ENCODE assay signal across 8 cellular contexts in genomic region chr21:42878678-42878992, GRCh38. TPM values are rescaled to one million over a fixed set of nuclear protein-coding genes. Genes with fewer than 3 reads are reported as not detected.
DNase-seq lines count a peak whose midpoint lies in the region; ATAC-seq and TF ChIP-seq lines count a peak whose summit lies in the region.

No MANE protein-coding gene starts in this region.

- TF ChIP-seq CTCF in ascending aorta (IDR thresholded peaks at IDR 0.05) (no peak), lower lobe of right lung (IDR thresholded peaks at IDR 0.05) (no peak)

- ATAC-seq in GM18870 (IDR thresholded peaks at IDR 0.05; ENCODE audit: unreplicated experiment), result peak; percentile 25
- peak; percentile 15 for ATAC-seq in HG03103 (IDR thresholded peaks at IDR 0.05; ENCODE audit: low read depth, unreplicated experiment)
- ATAC-seq in lower lobe of right lung, result peak; percentile 45 to 49
- no peak for ATAC-seq in aorta (ENCODE audit: low FRiP score)
- ATAC-seq in HG02885 (IDR thresholded peaks at IDR 0.05; ENCODE audit: poor library complexity, unreplicated experiment), result no peak

- peaks cover 0 to 15% of the 10 kb centered on the region in 2 donors for H3K4me1 ChIP-seq in ascending aorta
- peaks cover 20% of the 10 kb centered on the region for H3K4me1 ChIP-seq in lower lobe of right lung
- peaks cover 0 to 3% of the 10 kb centered on the region in 2 donors for H3K4me1 ChIP-seq in aorta (ENCODE audit: control insufficient read depth in 1 of 2, insufficient read depth in 2 of 2, low read length in 2 of 2)

- H3K4me3 ChIP-seq in ascending aorta, result peak overlapping the region; percentile 77 to 91
- H3K4me3 ChIP-seq in lower lobe of right lung, result peak overlapping the region; percentile 100
- peak overlapping the region; percentile 50 to 73 for H3K4me3 ChIP-seq in aorta (ENCODE audit: low read length in 2 of 2)

- 0% methylated on average over 15 of the region's 15 CpGs for WGBS in aorta, 2 donors

- H3K9me3 ChIP-seq in ascending aorta (no peaks in the 10 kb centered on the region), lower lobe of right lung (no peaks in the 10 kb centered on the region), aorta (ENCODE audit: control insufficient read depth, low read length) (no peaks in the 10 kb centered on the region)

- H3K36me3 ChIP-seq in ascending aorta (peaks cover 6 to 13% of the 10 kb centered on the region in 2 donors), lower lobe of right lung (peaks cover 30% of the 10 kb centered on the region), aorta (ENCODE audit: control insufficient read depth in 1 of 2, insufficient read depth in 2 of 2, low read length in 1 of 2) (no peaks in the 10 kb centered on the region)

- intact Hi-C loops in ascending aorta (cut with DNase I) (no loop called here), lower lobe of right lung (cut with DNase I) (no loop called here), aorta (cut with DNase I) (loop anchor here in 1 of 2 donors (2.0 kb wide), 1 partner anchor 14 kb away; the partner anchor contains the start of gene NDUFV3)

- H3K27me3 ChIP-seq in ascending aorta (no peaks in the 10 kb centered on the region), lower lobe of right lung (ENCODE audit: low read depth) (no peaks in the 10 kb centered on the region), aorta (ENCODE audit: control insufficient read depth in 1 of 2, insufficient read depth in 2 of 2, low read length in 1 of 2) (no peaks in the 10 kb centered on the region)

- H3K27ac ChIP-seq in ascending aorta (peak overlapping the region; percentile 85 to 93), lower lobe of right lung (peak overlapping the region; percentile 94), aorta (ENCODE audit: low read depth in 1 of 2, low read length in 2 of 2) (peak overlapping the region in 1 of 2 donors; percentile 74)

- no peak for DNase-seq in ascending aorta (ENCODE audit: low spot score in 2 of 2)
- DNase-seq in lower lobe of right lung, result no peak
- no peak for DNase-seq in aorta
- no peak for DNase-seq in GOT3 (lab: John Stamatoyannopoulos, UW)
- no peak for DNase-seq in SKM-1 treated with dmso at 0.1 percent for 144 hours (lab: John Stamatoyannopoulos, UW; ENCODE audit: unreplicated experiment)

RNA-seq across cellular contexts. Expression of gene WDR4, which starts 0.7 kb away (rescaled TPM):
- total RNA-seq in ascending aorta (51.9 TPM), lower lobe of right lung (17.1 TPM), aorta (10 to 100 TPM; 13.3 to 13.9 TPM)
- polyA plus RNA-seq in aorta, result 1 to 10 TPM; 2.5 to 3.4 TPM

RNA-seq across cellular contexts. Expression of gene NDUFV3, which starts 14.5 kb away (rescaled TPM):
- total RNA-seq in ascending aorta (60.7 TPM), lower lobe of right lung (35.7 TPM), aorta (10 to 100 TPM; 29.7 to 34.4 TPM)
- 10 to 100 TPM; 16.3 to 24.0 TPM for polyA plus RNA-seq in aorta

RNA-seq across cellular contexts. Expression of gene ERVH48-1, which starts 46.8 kb away (rescaled TPM):
- total RNA-seq in ascending aorta (not detected), lower lobe of right lung (not detected), aorta (not detected)
- not detected for polyA plus RNA-seq in aorta

Comparison
In these comparisons a context has a peak if more than half of its experiments do, and no peak if none do; other contexts are left out.
1. ATAC-seq: peak in GM18870 (single experiment), HG03103 (single experiment) and lower lobe of right lung (2 of 2); none in aorta (single experiment) and HG02885 (single experiment).
2. Peak in every context shown above with its lines, with median percentiles within 50 percentile points of each other: H3K4me3 ChIP-seq.